In genomic region chr14:75175677-75176141, GRCh38 we compare ENCODE assay signal across 8 cellular contexts. TPM values are rescaled to one million over a fixed set of nuclear protein-coding genes. Genes with fewer than 3 reads are reported as not detected.
A peak's percentile ranks its signal among the peaks of the same experiment; 100 is the strongest.
DNase-seq lines count a peak whose midpoint lies in the region; ATAC-seq and TF ChIP-seq lines count a peak whose summit lies in the region.

No MANE protein-coding gene starts in this region.

- DNase-seq in activated CD4-positive, alpha-beta T cell treated with anti-CD3 and anti-CD28 coated beads, Interleukin-2, amount 10 ng/mL, durations not matched to agents 7 days and 5 days = no peak
- no peak for DNase-seq in activated CD4-positive, alpha-beta T cell treated with anti-CD3 and anti-CD28 coated beads, Interleukin-2, amount 50 U/mL, for 1 hour
- DNase-seq in cardiac fibroblast (ENCODE audit: low read depth in 2 of 2) = no peak
- DNase-seq in naive thymus-derived CD8-positive, alpha-beta T cell = no peak
- DNase-seq in NCI-H146 (lab: John Stamatoyannopoulos, UW) = no peak
- DNase-seq in stimulated activated CD4-positive, alpha-beta T cell treated with anti-CD3 and anti-CD28 coated beads, Interleukin-2, amount 100 ng/mL, for 24 hours = no peak
- no peak for DNase-seq in putamen (ENCODE audit: low spot score)

- POLR2A ChIA-PET in activated CD4-positive, alpha-beta T cell treated with anti-CD3 and anti-CD28 coated beads, Interleukin-2, amount 10 ng/mL, durations not matched to agents 7 days and 5 days (lab: Charles Lee) = interaction anchor here (0.7 kb wide), 1 partner anchor 406 kb away, joined by 8 read pairs; no protein-coding TSS in a partner anchor
- POLR2A ChIA-PET in naive thymus-derived CD8-positive, alpha-beta T cell (lab: Charles Lee) = interaction anchor here (0.6 to 2.0 kb wide), 13 partner anchors 23 to 485 kb away, joined by 3 to 16 read pairs (median 4); partner anchors contain the start of genes ERG28 and NEK9

- H3K4me3 Mint-ChIP-seq in activated CD4-positive, alpha-beta T cell treated with anti-CD3 and anti-CD28 coated beads, Interleukin-2, amount 10 ng/mL, durations not matched to agents 7 days and 5 days = peak overlapping the region; percentile 83
- peak overlapping the region; percentile 86 to 98 (median 93) for H3K4me3 Mint-ChIP-seq in naive thymus-derived CD8-positive, alpha-beta T cell

- H3K4me3 ChIP-seq in HUES6 (ENCODE audit: low read depth, low read length) = peak overlapping the region; percentile 98
- H3K4me3 ChIP-seq in cardiac fibroblast (replicated peaks in 1 of 2; ENCODE audit: low read depth in 2 of 2, low read length in 2 of 2) = peak overlapping the region; percentile 88 to 94

- no peaks in the 10 kb centered on the region for H3K9me3 ChIP-seq in HUES6 (ENCODE audit: control insufficient read depth, insufficient read depth, low read depth, low read length)

- peak overlapping the region; percentile 93 for H3K27ac Mint-ChIP-seq in activated CD4-positive, alpha-beta T cell treated with anti-CD3 and anti-CD28 coated beads, Interleukin-2, amount 10 ng/mL, durations not matched to agents 7 days and 5 days
- peak overlapping the region; percentile 94 to 99 (median 97) for H3K27ac Mint-ChIP-seq in naive thymus-derived CD8-positive, alpha-beta T cell

- H3K36me3 Mint-ChIP-seq in activated CD4-positive, alpha-beta T cell treated with anti-CD3 and anti-CD28 coated beads, Interleukin-2, amount 10 ng/mL, durations not matched to agents 7 days and 5 days (ENCODE audit: low read depth) = peaks cover 15% of the 10 kb centered on the region
- H3K36me3 Mint-ChIP-seq in naive thymus-derived CD8-positive, alpha-beta T cell = peaks cover 0 to 14% (median 0%) of the 10 kb centered on the region in 3 donors

- peaks cover 2% of the 10 kb centered on the region for H3K27me3 Mint-ChIP-seq in activated CD4-positive, alpha-beta T cell treated with anti-CD3 and anti-CD28 coated beads, Interleukin-2, amount 10 ng/mL, durations not matched to agents 7 days and 5 days
- no peaks in the 10 kb centered on the region for H3K27me3 Mint-ChIP-seq in naive thymus-derived CD8-positive, alpha-beta T cell

- TF ChIP-seq CTCF in cardiac fibroblast (IDR thresholded peaks at IDR 0.05; ENCODE audit: low read depth, low read length) = no peak

- H3K9ac ChIP-seq in HUES6 (ENCODE audit: low read length) = peak overlapping the region; percentile 96

- no peaks in the 10 kb centered on the region for H3K27me3 ChIP-seq in HUES6 (ENCODE audit: control insufficient read depth, insufficient read depth, low read length)

- peaks cover 39% of the 10 kb centered on the region for H3K4me1 Mint-ChIP-seq in activated CD4-positive, alpha-beta T cell treated with anti-CD3 and anti-CD28 coated beads, Interleukin-2, amount 10 ng/mL, durations not matched to agents 7 days and 5 days
- peaks cover 14 to 65% (median 53%) of the 10 kb centered on the region in 4 donors for H3K4me1 Mint-ChIP-seq in naive thymus-derived CD8-positive, alpha-beta T cell

- H3K4me1 ChIP-seq in HUES6 (ENCODE audit: control insufficient read depth, insufficient read depth, low read length) = peaks cover 9% of the 10 kb centered on the region

- CTCF ChIA-PET in activated CD4-positive, alpha-beta T cell treated with anti-CD3 and anti-CD28 coated beads, Interleukin-2, amount 10 ng/mL, durations not matched to agents 7 days and 5 days (lab: Charles Lee) = interaction anchor here (0.6 to 1.9 kb wide), 5 partner anchors 15 to 364 kb away, joined by 3 to 4 read pairs (median 3); no protein-coding TSS in a partner anchor

- no peaks in the 10 kb centered on the region for H3K36me3 ChIP-seq in HUES6 (ENCODE audit: control insufficient read depth, insufficient read depth, low read length)

- H3K27ac ChIP-seq in HUES6 (ENCODE audit: low read depth, low read length) = peak overlapping the region; percentile 97; the same call in 1 of the 2 replicates

- ATAC-seq in naive thymus-derived CD8-positive, alpha-beta T cell = peak; percentile 4 to 8

- H3K9me3 Mint-ChIP-seq in activated CD4-positive, alpha-beta T cell treated with anti-CD3 and anti-CD28 coated beads, Interleukin-2, amount 10 ng/mL, durations not matched to agents 7 days and 5 days = no peaks in the 10 kb centered on the region
- H3K9me3 Mint-ChIP-seq in naive thymus-derived CD8-positive, alpha-beta T cell = no peaks in the 10 kb centered on the region

RNA-seq across cellular contexts. Expression of gene TMED10, which starts 0.7 kb away (rescaled TPM):
- 100 to 1,000 TPM; 175 to 213 TPM for total RNA-seq in activated CD4-positive, alpha-beta T cell treated with anti-CD3 and anti-CD28 coated beads, Interleukin-2, amount 10 ng/mL, durations not matched to agents 7 days and 5 days
- total RNA-seq in naive thymus-derived CD8-positive, alpha-beta T cell = 100 to 1,000 TPM; 130 to 132 TPM
- polyA plus RNA-seq in naive thymus-derived CD8-positive, alpha-beta T cell = 100 to 1,000 TPM; 219 to 318 (median 272) TPM

RNA-seq across cellular contexts. Expression of gene NEK9, which starts 48.9 kb away (rescaled TPM):
- 10 to 100 TPM; 74.9 to 81.6 TPM for total RNA-seq in activated CD4-positive, alpha-beta T cell treated with anti-CD3 and anti-CD28 coated beads, Interleukin-2, amount 10 ng/mL, durations not matched to agents 7 days and 5 days
- 100 to 1,000 TPM; 134 to 137 TPM for total RNA-seq in naive thymus-derived CD8-positive, alpha-beta T cell
- polyA plus RNA-seq in naive thymus-derived CD8-positive, alpha-beta T cell = 10 to 100 TPM; 18.5 to 19.8 (median 19.0) TPM
